ENCODE assay signal across 1 cellular context in the genomic region with DNA sequence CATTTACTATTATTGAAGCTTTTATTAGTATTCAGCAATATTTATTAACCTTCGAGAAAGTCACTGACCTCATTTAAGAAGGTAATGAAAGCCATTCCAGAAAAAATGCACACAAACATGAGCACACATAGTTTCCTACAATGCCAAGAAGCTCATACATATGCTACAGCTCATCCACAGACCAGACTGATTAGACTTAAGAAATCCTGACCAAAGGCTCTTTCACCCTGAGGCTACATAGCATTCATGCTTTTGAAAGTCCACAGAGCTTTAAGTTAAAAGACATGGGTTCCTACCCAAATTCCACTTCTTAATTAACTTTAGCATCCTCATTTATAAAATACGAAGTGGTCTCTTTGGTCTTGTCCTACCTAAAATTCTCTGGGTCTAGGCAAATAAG.
TF ChIP-seq lines count a peak whose summit lies in the region.

No MANE protein-coding gene starts in this region.

TF ChIP-seq in GM23338, 12 proteins besides CTCF, POLR2A, EP300 and RAD21 (continued from another document):
- no peak for TF ChIP-seq ZNF462 (CRISPR knock-in tag; IDR thresholded peaks at IDR 0.05)
- no peak for TF ChIP-seq JUNB (IDR thresholded peaks at IDR 0.05; ENCODE audit: unreplicated experiment)
